8 cellular contexts compared by ENCODE assay signal in genomic region chr19:11597202-11598102, GRCh38. TPM values are rescaled to one million over a fixed set of nuclear protein-coding genes. Genes with fewer than 3 reads are reported as not detected.
DNase-seq lines count a peak whose midpoint lies in the region; TF ChIP-seq lines count a peak whose summit lies in the region.

Gene ZNF627 (plus strand): TSS chr19:11597483. CDS start chr19:11597628, 145 bp downstream.

- CTCF ChIA-PET in HEK293T (lab: Yijun Ruan, JAX), result no interaction called here

- H3K27ac ChIP-seq in suprapubic skin, result peak within 1 kb of the TSS; percentile 88

- H3K9me3 ChIP-seq in suprapubic skin, result no peaks in the 10 kb centered on the region

- TF ChIP-seq POLR2A in suprapubic skin (IDR thresholded peaks at IDR 0.05), result peak in 1 of 2 donors; percentile 87

- POLR2A ChIA-PET in HEK293T (lab: Yijun Ruan, JAX), result interaction anchor here (0.7 to 1.6 kb wide), 7 partner anchors 12 to 1931 kb away, joined by 3 to 7 read pairs (median 3); partner anchors contain the start of genes ECSIT and ELOF1

- DNase-seq in GM04504 (ENCODE audit: low read depth) (peak; percentile 97), HEK293T (ENCODE audit: extremely low spot score) (peak; percentile 96), MV-4-11 (lab: John Stamatoyannopoulos, UW) (peak; percentile 100), SK-MEL-5 (ENCODE audit: low read depth, low spot score) (peak; percentile 96), globus pallidus (ENCODE audit: low spot score) (peak; percentile 97), nucleus accumbens (lab: John Stamatoyannopoulos, UW) (peak; percentile 70 to 99 (median 95)), suprapubic skin (ENCODE audit: low spot score in 2 of 2) (peak; percentile 99 to 100)
- DNase-seq in activated naive CD4-positive, alpha-beta T cell treated with anti-CD3 and anti-CD28 coated beads, Interleukin-2, amount 50 U/mL, for 16 hours, result peak; percentile 97

- peaks cover 11% of the 10 kb centered on the region for H3K4me1 ChIP-seq in suprapubic skin

- no peaks in the 10 kb centered on the region for H3K27me3 ChIP-seq in suprapubic skin

- no peaks in the 10 kb centered on the region for H3K36me3 ChIP-seq in suprapubic skin

- TF ChIP-seq CTCF in suprapubic skin (IDR thresholded peaks at IDR 0.05), result peak; percentile 12 to 21

- TF ChIP-seq EP300 in suprapubic skin (IDR thresholded peaks at IDR 0.05), result no peak

- peak within 1 kb of the TSS; percentile 97 for H3K4me3 ChIP-seq in suprapubic skin

- under 1% methylated on average over 16 of the region's 67 CpGs for WGBS in suprapubic skin

- in situ Hi-C loops in SK-MEL-5 (cut with HindIII; ENCODE audit: low pct_unique_long_range_greater_than_20kb, low sequenced_read_pairs), result no loop called here

TF ChIP-seq in HEK293T, 16 proteins besides CTCF, POLR2A, EP300 and RAD21:
- TF ChIP-seq ZNF384 (IDR thresholded peaks at IDR 0.05) (peak; percentile 97), NFRKB (IDR thresholded peaks at IDR 0.05) (no peak)
- TF ChIP-seq, protein P1, sequence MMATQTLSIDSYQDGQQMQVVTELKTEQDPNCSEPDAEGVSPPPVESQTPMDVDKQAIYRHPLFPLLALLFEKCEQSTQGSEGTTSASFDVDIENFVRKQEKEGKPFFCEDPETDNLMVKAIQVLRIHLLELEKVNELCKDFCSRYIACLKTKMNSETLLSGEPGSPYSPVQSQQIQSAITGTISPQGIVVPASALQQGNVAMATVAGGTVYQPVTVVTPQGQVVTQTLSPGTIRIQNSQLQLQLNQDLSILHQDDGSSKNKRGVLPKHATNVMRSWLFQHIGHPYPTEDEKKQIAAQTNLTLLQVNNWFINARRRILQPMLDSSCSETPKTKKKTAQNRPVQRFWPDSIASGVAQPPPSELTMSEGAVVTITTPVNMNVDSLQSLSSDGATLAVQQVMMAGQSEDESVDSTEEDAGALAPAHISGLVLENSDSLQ (IDR thresholded peaks at IDR 0.05), result peak; percentile 98
TF ChIP-seq in HEK293T: peak in this region for 2.

RNA-seq across cellular contexts. Expression of gene ZNF627, which starts in this region (rescaled TPM):
- total RNA-seq in SK-MEL-5 (2014; rRNA removed; shearing (Covaris generic)), result 12.6 and 13.2 TPM in 2 replicates
- 4.1 and 4.3 TPM in 2 replicates for polyA plus RNA-seq in SK-MEL-5 (2015; cell fraction: cytosol; rRNA removed)
- polyA plus RNA-seq in SK-MEL-5 (2015; cell fraction: nucleus; rRNA removed), result 4.9 and 6.7 TPM in 2 replicates
- 1 to 10 TPM; 6.1 to 8.9 (median 7.9) TPM for total RNA-seq in suprapubic skin

Comparison
In these comparisons a context has a peak if more than half of its experiments do, and no peak if none do; other contexts are left out.
1. Peak in every context shown above with its lines: DNase-seq, H3K4me3 ChIP-seq and H3K27ac ChIP-seq.